Comparison of ENCODE assay signal across 18 cellular contexts in genomic region chr2:147450661-147451060, GRCh38.
"Had no signal": no experiment of that assay in that cellular context is flagged by ENCODE, and none has a peak within 500 bp of the region (broad histone marks: within the 10 kb centered on the region; RNA-seq: fewer than 3 reads in every experiment).

No MANE protein-coding gene starts in this region.

- H3K4me3 Mint-ChIP-seq: activated naive CD8-positive, alpha-beta T cell treated with anti-CD3 and anti-CD28 coated beads for 36 hours; mesothelial cell of epicardium; stimulated activated naive CD8-positive, alpha-beta T cell treated with anti-CD3 and anti-CD28 coated beads, Interleukin-15, amount 100 ng/mL, for 72 hours had no signal

- H3K4me1 ChIP-seq: lower lobe of right lung, upper lobe of left lung had no signal

- H3K36me3 Mint-ChIP-seq: activated naive CD8-positive, alpha-beta T cell treated with anti-CD3 and anti-CD28 coated beads for 36 hours had no signal

- DNase-seq: activated CD4-positive, alpha-beta T cell treated with anti-CD3 and anti-CD28 coated beads, Interleukin-2, amount 50 U/mL, for 1 hour; activated CD4-positive, CD25-positive, alpha-beta regulatory T cell; activated CD8-positive, alpha-beta memory T cell treated with anti-CD3 and anti-CD28 coated beads for 24 hours; activated naive CD8-positive, alpha-beta T cell treated with anti-CD3 and anti-CD28 coated beads for 36 hours; amygdala; body of pancreas; central memory CD4-positive, alpha-beta T cell; cortex of kidney; effector CD8-positive, alpha-beta T cell; foreskin fibroblast; left cardiac atrium; lower lobe of right lung; ovary; sigmoid colon; stimulated activated CD4-positive, alpha-beta T cell treated with anti-CD3 and anti-CD28 coated beads, Interleukin-1b, Interleukin-23, amount 100 ng/mL, for 48 hours; stimulated activated naive CD8-positive, alpha-beta T cell treated with anti-CD3 and anti-CD28 coated beads, Interleukin-15, amount 100 ng/mL, for 72 hours; upper lobe of left lung had no signal

- H3K9me3 Mint-ChIP-seq: activated naive CD8-positive, alpha-beta T cell treated with anti-CD3 and anti-CD28 coated beads for 36 hours; stimulated activated naive CD8-positive, alpha-beta T cell treated with anti-CD3 and anti-CD28 coated beads, Interleukin-15, amount 100 ng/mL, for 72 hours had no signal

- H3K9me3 ChIP-seq: body of pancreas, lower lobe of right lung, ovary, sigmoid colon, upper lobe of left lung had no signal

- H3K27me3 Mint-ChIP-seq: activated naive CD8-positive, alpha-beta T cell treated with anti-CD3 and anti-CD28 coated beads for 36 hours; stimulated activated naive CD8-positive, alpha-beta T cell treated with anti-CD3 and anti-CD28 coated beads, Interleukin-15, amount 100 ng/mL, for 72 hours had no signal

- H3K4me3 ChIP-seq: body of pancreas, lower lobe of right lung, ovary, sigmoid colon, upper lobe of left lung had no signal

- H3K27ac Mint-ChIP-seq: activated naive CD8-positive, alpha-beta T cell treated with anti-CD3 and anti-CD28 coated beads for 36 hours; mesothelial cell of epicardium; stimulated activated naive CD8-positive, alpha-beta T cell treated with anti-CD3 and anti-CD28 coated beads, Interleukin-15, amount 100 ng/mL, for 72 hours had no signal

- H3K27ac ChIP-seq: body of pancreas, lower lobe of right lung, ovary, sigmoid colon, upper lobe of left lung had no signal

- H3K27me3 ChIP-seq: body of pancreas, ovary, sigmoid colon, upper lobe of left lung had no signal

- ATAC-seq: body of pancreas; left cardiac atrium; lower lobe of right lung; stimulated activated naive CD8-positive, alpha-beta T cell treated with anti-CD3 and anti-CD28 coated beads, Interleukin-15, amount 100 ng/mL, for 72 hours had no signal

- H3K36me3 ChIP-seq: lower lobe of right lung, ovary, sigmoid colon, upper lobe of left lung had no signal
